ENCODE assay signal across 10 cellular contexts in the genomic region with DNA sequence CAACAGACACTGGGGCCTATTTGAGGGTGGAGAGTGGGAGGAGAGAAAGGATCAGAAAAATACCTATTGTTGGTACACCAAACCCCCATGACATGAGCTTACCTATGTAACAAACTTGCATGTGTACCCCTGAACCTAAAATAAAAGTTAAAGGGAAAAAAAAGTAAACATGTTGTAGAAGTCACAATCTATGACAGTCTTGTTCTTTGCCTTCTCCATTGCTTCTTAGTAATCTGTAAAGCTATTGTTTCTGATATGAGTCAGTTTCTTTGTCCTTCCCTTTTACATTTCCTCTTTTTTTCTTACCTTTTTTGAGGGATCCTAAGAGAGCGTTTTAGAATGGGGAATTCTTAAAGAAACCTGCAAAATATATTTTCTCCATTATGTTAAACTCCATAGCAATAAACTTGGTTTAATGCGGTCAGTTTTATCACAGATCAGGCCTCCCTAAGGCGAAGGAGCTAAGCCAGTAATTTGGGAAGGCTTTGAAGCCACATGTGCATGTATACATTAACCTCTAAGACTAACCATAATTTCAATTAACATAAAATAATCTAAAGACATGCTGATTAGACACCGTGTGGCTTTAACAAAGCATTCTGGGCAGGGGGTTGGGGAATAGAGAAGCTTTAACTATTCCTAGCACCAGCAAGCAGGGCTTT.
DNase-seq lines count a peak whose midpoint lies in the region; ATAC-seq and TF ChIP-seq lines count a peak whose summit lies in the region.
"Had no signal": no experiment of that assay in that cellular context is flagged by ENCODE, and none has a peak within 500 bp of the region (broad histone marks: within the 10 kb centered on the region; RNA-seq: fewer than 3 reads in every experiment).

No MANE protein-coding gene starts in this region.

- H3K4me3 ChIP-seq in HEK293 (ENCODE audit: low read depth, low read length) = no peak overlapping the region
- no peak overlapping the region for H3K4me3 ChIP-seq in RWPE2 (ENCODE audit: severe bottlenecking)
- H3K4me3 ChIP-seq: pancreas had no signal

- POLR2A ChIA-PET in HEK293 (lab: Yijun Ruan, JAX) = interaction anchor here (1.1 to 1.7 kb wide), 2 partner anchors 16 to 17 kb away, joined by 4 to 6 read pairs; no protein-coding TSS in a partner anchor

- no peak for TF ChIP-seq CTCF in HEK293 (tag by site-specific recombination; IDR thresholded peaks at IDR 0.05)
- TF ChIP-seq CTCF in RWPE2 (IDR thresholded peaks at IDR 0.05; ENCODE audit: poor library complexity, severe bottlenecking) = no peak

- CTCF ChIA-PET in HEK293 (lab: Yijun Ruan, JAX) = interaction anchor here (0.6 kb wide), 1 partner anchor 353 kb away, joined by 3 read pairs; no protein-coding TSS in a partner anchor

- ATAC-seq in RWPE2 (ENCODE audit: low read depth) = no peak
- ATAC-seq in HG02870 (IDR thresholded peaks at IDR 0.05; ENCODE audit: unreplicated experiment) = no peak
- ATAC-seq in HG03196 (IDR thresholded peaks at IDR 0.05; ENCODE audit: unreplicated experiment) = no peak

- no peak overlapping the region for H3K27ac ChIP-seq in HEK293 (ENCODE audit: extremely low read depth, low read depth, low read length)
- H3K27ac ChIP-seq in RWPE2 (ENCODE audit: poor library complexity, severe bottlenecking) = peak overlapping the region; percentile 74

- DNase-seq in Daoy (ENCODE audit: low read depth) (peak; percentile 16), RWPE2 (ENCODE audit: low spot score) (no peak), medulla oblongata (ENCODE audit: extremely low spot score) (peak; percentile 63), HK-2 (ENCODE audit: unreplicated experiment) (no peak)
- DNase-seq in stimulated activated CD8-positive, alpha-beta memory T cell treated with anti-CD3 and anti-CD28 coated beads, Interleukin-4, amount 100 ng/mL, for 48 hours = no peak
- DNase-seq: NCI-H524, pancreas had no signal

- H3K9me3 ChIP-seq in HEK293 (ENCODE audit: control insufficient read depth, insufficient read depth, low read depth, low read length) (peaks cover 4% of the 10 kb centered on the region; the same call in 1 of the 2 replicates), RWPE2 (ENCODE audit: severe bottlenecking) (no peaks in the 10 kb centered on the region)
- H3K9me3 ChIP-seq: pancreas had no signal

- no peaks in the 10 kb centered on the region for H3K27me3 ChIP-seq in RWPE2 (ENCODE audit: insufficient read depth, poor library complexity, severe bottlenecking)
- H3K27me3 ChIP-seq: pancreas had no signal

- H3K4me1 ChIP-seq in HEK293 (ENCODE audit: control insufficient read depth, insufficient read depth, low read length) = 0 out of 2 replicates have a peak, but pooled peaks cover 4% of the 10 kb centered on the region
- H3K4me1 ChIP-seq in RWPE2 (ENCODE audit: insufficient read depth, poor library complexity, severe bottlenecking) = peaks cover 22% of the 10 kb centered on the region
- H3K4me1 ChIP-seq: pancreas had no signal

- no peaks in the 10 kb centered on the region for H3K36me3 ChIP-seq in HEK293 (ENCODE audit: control insufficient read depth in 2 of 2, insufficient read depth in 1 of 2, low read length in 2 of 2)
- no peaks in the 10 kb centered on the region for H3K36me3 ChIP-seq in RWPE2 (ENCODE audit: low read depth)
- H3K36me3 ChIP-seq: pancreas had no signal

TF ChIP-seq in HEK293, 187 proteins besides CTCF, POLR2A, EP300 and RAD21:
- TF ChIP-seq ZNF549 (tag by site-specific recombination; IDR thresholded peaks at IDR 0.05) = no peak
- no peak for TF ChIP-seq ZNF175 (tag by site-specific recombination; IDR thresholded peaks at IDR 0.05)
- no peak for TF ChIP-seq ZBTB1 (tag by site-specific recombination; IDR thresholded peaks at IDR 0.05)
- peak; percentile 50; the same call in 1 of the 2 replicates for TF ChIP-seq TCF7L2 (IDR thresholded peaks at IDR 0.05; ENCODE audit: borderline replicate concordance, low read depth, low read length)

Comparison
In these comparisons a context has a peak if more than half of its experiments do, and no peak if none do; other contexts are left out.
1. DNase-seq: peak in Daoy (single experiment) and medulla oblongata (single experiment); none in RWPE2 (single experiment), stimulated activated CD8-positive, alpha-beta memory T cell treated with anti-CD3 and anti-CD28 coated beads, Interleukin-4, amount 100 ng/mL, for 48 hours (single experiment) and HK-2 (single experiment).